20 cellular contexts compared by ENCODE assay signal in genomic region chr10:130747359-130747758, GRCh38.
DNase-seq lines count a peak whose midpoint lies in the region; ATAC-seq, FAIRE-seq and TF ChIP-seq lines count a peak whose summit lies in the region.
"Had no signal": no experiment of that assay in that cellular context is flagged by ENCODE, and none has a peak within 500 bp of the region (broad histone marks: within the 10 kb centered on the region; RNA-seq: fewer than 3 reads in every experiment).

No MANE protein-coding gene starts in this region.

- no peaks in the 10 kb centered on the region for H3K36me3 ChIP-seq in SK-N-MC (ENCODE audit: insufficient read depth, low read length)
- H3K36me3 ChIP-seq in kidney (ENCODE audit: control insufficient read depth in 1 of 2, insufficient read depth in 2 of 2, low read length in 2 of 2) = no peaks in the 10 kb centered on the region
- H3K36me3 ChIP-seq in suprapubic skin = no peaks in the 10 kb centered on the region

- H3K9me3 ChIP-seq in SK-N-MC (ENCODE audit: low read depth, low read length) = no peaks in the 10 kb centered on the region
- H3K9me3 ChIP-seq in kidney (ENCODE audit: control insufficient read depth in 1 of 2, low read length in 2 of 2) = no peaks in the 10 kb centered on the region
- no peaks in the 10 kb centered on the region for H3K9me3 ChIP-seq in suprapubic skin

- H3K9ac ChIP-seq in SK-N-MC (ENCODE audit: insufficient read length) (no peak overlapping the region), kidney (ENCODE audit: low read length in 2 of 2) (no peak overlapping the region)

- H3K4me1 ChIP-seq in kidney (ENCODE audit: control insufficient read depth in 1 of 2, insufficient read depth in 1 of 2, low read depth in 1 of 2, low read length in 2 of 2) (peaks cover 0 to 1% of the 10 kb centered on the region in 2 donors), suprapubic skin (no peaks in the 10 kb centered on the region)

- ATAC-seq in HG02571 (IDR thresholded peaks at IDR 0.05; ENCODE audit: unreplicated experiment) (no peak), HG02870 (IDR thresholded peaks at IDR 0.05; ENCODE audit: unreplicated experiment) (no peak)
- ATAC-seq: Panc1 had no signal

- intact Hi-C loops in kidney (cut with DNase I) = no loop called here

- 59% methylated on average over 11 of the region's 11 CpGs for WGBS in suprapubic skin

- no peak for TF ChIP-seq EP300 in suprapubic skin (IDR thresholded peaks at IDR 0.05)

- FAIRE-seq in kidney (lab: Jason Lieb, UNC) = no peak
- FAIRE-seq: GM12891, H54 had no signal

- no peak overlapping the region for H3K4me3 ChIP-seq in SK-N-MC
- H3K4me3 ChIP-seq in kidney (ENCODE audit: low read length in 2 of 2) = no peak overlapping the region
- H3K4me3 ChIP-seq in suprapubic skin = no peak overlapping the region

- TF ChIP-seq CTCF in kidney (IDR thresholded peaks at IDR 0.05; ENCODE audit: borderline replicate concordance, extremely low read depth, insufficient read depth) (no peak), suprapubic skin (IDR thresholded peaks at IDR 0.05) (no peak)

- DNase-seq in NCI-H748 (lab: John Stamatoyannopoulos, UW; ENCODE audit: unreplicated experiment) (peak; percentile 7), NCI-H748 treated with DMSO at 0.1 percent for 48 hours (lab: John Stamatoyannopoulos, UW) (no peak), SK-N-MC (ENCODE audit: low read depth, low spot score) (no peak), kidney (peak; percentile 11), suprapubic skin (ENCODE audit: low spot score in 2 of 2) (peak; percentile 9 to 29)
- DNase-seq in stimulated activated CD4-positive, alpha-beta T cell treated with anti-CD3 and anti-CD28 coated beads, Interleukin-15, amount 100 ng/mL, for 24 hours = no peak
- DNase-seq: Calu3; CD4-positive, alpha-beta memory T cell; KG1; NCI-H1417; NCI-H187; NCI-H226; NCI-H524 treated with DMSO at 0.1 percent for 48 hours; Right ventricle myocardium superior had no signal

- TF ChIP-seq POLR2A in suprapubic skin (IDR thresholded peaks at IDR 0.05) = no peak

- peaks cover 17% of the 10 kb centered on the region for H3K27me3 ChIP-seq in suprapubic skin

- H3K27ac ChIP-seq in SK-N-MC (peak overlapping the region; percentile 19; the same call in 1 of the 2 replicates), kidney (ENCODE audit: low read depth in 2 of 2, low read length in 2 of 2) (no peak overlapping the region), suprapubic skin (no peak overlapping the region)
- H3K27ac ChIP-seq: 22Rv1 had no signal

Comparison
In these comparisons a context has a peak if more than half of its experiments do, and no peak if none do; other contexts are left out.
1. DNase-seq: peak in NCI-H748 (single experiment), kidney (single experiment) and suprapubic skin (2 of 2); none in NCI-H748 treated with DMSO at 0.1 percent for 48 hours (single experiment), SK-N-MC (single experiment) and stimulated activated CD4-positive, alpha-beta T cell treated with anti-CD3 and anti-CD28 coated beads, Interleukin-15, amount 100 ng/mL, for 24 hours (single experiment).